9 cellular contexts compared by ENCODE assay signal in the genomic region with DNA sequence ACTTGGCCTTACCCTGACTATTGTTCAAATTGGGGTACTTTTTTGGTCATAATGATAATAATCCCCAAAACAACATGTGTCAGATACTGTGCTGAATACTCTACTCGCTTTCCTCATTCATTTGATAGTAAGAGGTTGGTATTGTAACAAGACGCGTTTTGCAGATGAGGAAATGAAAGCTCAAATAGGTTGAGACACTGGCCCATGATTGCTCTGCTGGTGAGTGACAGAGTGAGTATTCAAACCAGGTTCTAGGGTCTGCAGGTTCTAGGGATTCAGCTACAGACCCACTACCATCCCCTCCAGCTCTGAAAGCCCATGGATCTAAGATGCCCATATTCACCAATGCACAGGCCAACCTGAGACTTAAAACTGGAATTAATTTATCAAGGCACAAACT. TPM values are rescaled to one million over a fixed set of nuclear protein-coding genes. Genes with fewer than 3 reads are reported as not detected.
DNase-seq lines count a peak whose midpoint lies in the region; ATAC-seq and TF ChIP-seq lines count a peak whose summit lies in the region.
"Had no signal": no experiment of that assay in that cellular context is flagged by ENCODE, and none has a peak within 500 bp of the region (broad histone marks: within the 10 kb centered on the region; RNA-seq: fewer than 3 reads in every experiment).

No MANE protein-coding gene starts in this region.

- DNase-seq in CD4-positive, alpha-beta memory T cell = no peak
- no peak for DNase-seq in central memory CD8-positive, alpha-beta T cell (ENCODE audit: low spot score in 2 of 2)
- DNase-seq in NCI-H2081 (lab: John Stamatoyannopoulos, UW) (no peak), erythroblast (lab: John Stamatoyannopoulos, UW) (no peak), NCI-H2107 (lab: John Stamatoyannopoulos, UW) (no peak), NCI-H1436 treated with DMSO at 0.1 percent for 48 hours (lab: John Stamatoyannopoulos, UW) (no peak)
- DNase-seq: NCI-H1105 treated with DMSO at 0.1 percent for 48 hours had no signal

- peak; percentile 35 for ATAC-seq in GM18858 (IDR thresholded peaks at IDR 0.05; ENCODE audit: unreplicated experiment)
- no peak for ATAC-seq in central memory CD8-positive, alpha-beta T cell (replicated peaks; ENCODE audit: extremely low read depth, poor library complexity, severe bottlenecking)

- H3K9me3 Mint-ChIP-seq in CD4-positive, alpha-beta memory T cell = no peaks in the 10 kb centered on the region
- H3K9me3 Mint-ChIP-seq in central memory CD8-positive, alpha-beta T cell = no peaks in the 10 kb centered on the region

- H3K4me1 Mint-ChIP-seq in CD4-positive, alpha-beta memory T cell = peaks cover 25 to 46% (median 33%) of the 10 kb centered on the region in 4 donors
- H3K4me1 Mint-ChIP-seq in central memory CD8-positive, alpha-beta T cell = peaks cover 43% of the 10 kb centered on the region

- H3K4me3 Mint-ChIP-seq in CD4-positive, alpha-beta memory T cell = peak overlapping the region; percentile 93 to 98 (median 98)
- H3K4me3 Mint-ChIP-seq in central memory CD8-positive, alpha-beta T cell = peak overlapping the region; percentile 98

- intact Hi-C loops in CD4-positive, alpha-beta memory T cell (cut with micrococcal nuclease) = loop anchor here (2.0 kb wide), 2 partner anchors 38 to 42 kb away; partner anchors contain the start of gene ENPP5

- CTCF ChIA-PET in CD4-positive, alpha-beta memory T cell (lab: Charles Lee; ENCODE audit: partially characterized antibody) = interaction anchor here (0.8 to 3.2 kb wide), 6 partner anchors 10 to 198 kb away, joined by 3 to 18 read pairs (median 6); no protein-coding TSS in a partner anchor

- POLR2A ChIA-PET in CD4-positive, alpha-beta memory T cell (lab: Charles Lee; ENCODE audit: partially characterized antibody) = interaction anchor here (2.3 to 2.7 kb wide), 2 partner anchors 42 to 114 kb away, joined by 10 to 15 read pairs; partner anchors contain the start of genes CLIC5 and ENPP5

- 98% methylated on average over 3 of the region's 3 CpGs for WGBS in HUES64

- peaks cover 30% of the 10 kb centered on the region for H3K4me1 ChIP-seq in CD4-positive, alpha-beta memory T cell (ENCODE audit: insufficient read depth, low read length)
- H3K4me1 ChIP-seq in HUES64 (ENCODE audit: insufficient read depth, low read length) = peaks cover 4% of the 10 kb centered on the region; the same call in 1 of the 2 replicates

- peak overlapping the region in 5 of 7 donors; percentile 52 to 89 (median 67) for H3K27ac Mint-ChIP-seq in CD4-positive, alpha-beta memory T cell
- peak overlapping the region; percentile 70 for H3K27ac Mint-ChIP-seq in central memory CD8-positive, alpha-beta T cell (ENCODE audit: low read depth)

- H3K36me3 ChIP-seq in CD4-positive, alpha-beta memory T cell (ENCODE audit: insufficient read depth, low read length) = no peaks in the 10 kb centered on the region
- no peaks in the 10 kb centered on the region for H3K36me3 ChIP-seq in HUES64 (ENCODE audit: insufficient read depth, low read length)

- no peaks in the 10 kb centered on the region for H3K9me3 ChIP-seq in CD4-positive, alpha-beta memory T cell (ENCODE audit: control insufficient read depth in 1 of 2, low read length in 2 of 2)
- no peaks in the 10 kb centered on the region for H3K9me3 ChIP-seq in HUES64 (ENCODE audit: insufficient read depth, low read depth, low read length)

- no peak overlapping the region for H3K27ac ChIP-seq in CD4-positive, alpha-beta memory T cell (ENCODE audit: low read depth, low read length)
- no peak overlapping the region for H3K27ac ChIP-seq in HUES64 (ENCODE audit: low read depth, low read length)

- H3K4me3 ChIP-seq in CD4-positive, alpha-beta memory T cell (ENCODE audit: low read length in 2 of 2) = peak overlapping the region in 1 of 2 donors; percentile 17
- H3K4me3 ChIP-seq in HUES64 (ENCODE audit: low read length) = 0 out of 2 replicates have a peak overlapping the region, but pooled peaks have one; percentile 73

- TF ChIP-seq POLR2A in erythroblast (IDR thresholded peaks at IDR 0.05; ENCODE audit: low read length) = no peak

- no peaks in the 10 kb centered on the region for H3K27me3 ChIP-seq in CD4-positive, alpha-beta memory T cell (ENCODE audit: insufficient read depth, low read length)
- H3K27me3 ChIP-seq in HUES64 (ENCODE audit: insufficient read depth, low read length) = peaks cover 27% of the 10 kb centered on the region

- H3K27me3 Mint-ChIP-seq in CD4-positive, alpha-beta memory T cell = no peaks in the 10 kb centered on the region
- no peaks in the 10 kb centered on the region for H3K27me3 Mint-ChIP-seq in central memory CD8-positive, alpha-beta T cell

- H3K36me3 Mint-ChIP-seq in CD4-positive, alpha-beta memory T cell = peaks cover 0 to 12% of the 10 kb centered on the region in 2 donors
- H3K36me3 Mint-ChIP-seq in central memory CD8-positive, alpha-beta T cell (ENCODE audit: insufficient read depth) = peaks cover 7% of the 10 kb centered on the region

- no peak overlapping the region for H3K9ac ChIP-seq in HUES64 (ENCODE audit: low read depth, low read length)

RNA-seq across cellular contexts. Expression of gene ENPP4, which starts 1.3 kb away (rescaled TPM):
- total RNA-seq in CD4-positive, alpha-beta memory T cell = 10 to 100 TPM; 10.9 to 11.1 TPM
- polyA plus RNA-seq in CD4-positive, alpha-beta memory T cell = 1 to 10 TPM; 3.2 to 4.5 TPM
- polyA plus RNA-seq in HUES64 (2013, experiment 1 of 2) = 3.6 TPM
- 4.2 TPM for polyA plus RNA-seq in HUES64 (2013, experiment 2 of 2)

RNA-seq across cellular contexts. Expression of gene ENPP5, which starts 42.3 kb away (rescaled TPM):
- total RNA-seq in CD4-positive, alpha-beta memory T cell = 1 to 10 TPM in 1 of 2 experiments, under 1 TPM in 1; 0.89 to 1.2 TPM
- 1 to 10 TPM; 2.1 TPM for polyA plus RNA-seq in CD4-positive, alpha-beta memory T cell
- polyA plus RNA-seq in HUES64 (2013, experiment 1 of 2) = 4.5 TPM
- 6.0 TPM for polyA plus RNA-seq in HUES64 (2013, experiment 2 of 2)
